Comparison of ENCODE assay signal across 11 cellular contexts in the genomic region with DNA sequence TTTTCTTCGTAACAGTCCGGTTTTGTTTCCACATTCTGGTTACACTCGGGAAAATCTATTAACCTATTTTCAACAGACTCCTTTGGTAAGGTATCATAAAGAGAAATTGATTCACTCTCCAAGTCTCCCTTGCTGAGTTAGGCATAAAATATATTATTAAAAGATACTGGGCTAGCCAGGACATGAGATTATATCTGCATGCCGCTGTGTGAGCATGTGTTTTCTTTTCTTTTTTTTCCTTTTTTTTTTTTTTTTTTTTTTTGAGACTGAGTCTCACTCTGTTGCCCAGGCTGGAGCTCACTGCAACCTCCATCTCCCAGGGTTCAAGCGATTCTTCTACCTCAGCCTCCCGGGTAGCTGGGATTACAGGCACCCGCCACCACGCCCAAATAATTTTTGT.
"Had no signal": no experiment of that assay in that cellular context is flagged by ENCODE, and none has a peak within 500 bp of the region (broad histone marks: within the 10 kb centered on the region; RNA-seq: fewer than 3 reads in every experiment).

No MANE protein-coding gene starts in this region.

- DNase-seq: activated effector memory CD4-positive, alpha-beta T cell treated with Interleukin-2 at 50 U/mL for 16 hours; activated T-cell treated with anti-CD3 and anti-CD28 coated beads, Interleukin-2, amount 50 U/mL, for 1 hour; dermis blood vessel endothelial cell; left ventricle myocardium inferior; mesendoderm; right cardiac atrium; small intestine; thyroid gland; uterus had no signal

- H3K9me3 Mint-ChIP-seq: activated naive CD4-positive, alpha-beta T cell treated with anti-CD3 and anti-CD28 coated beads, Interleukin-2, amount 50 U/mL, for 72 hours had no signal

- H3K27me3 ChIP-seq: thyroid gland, uterus had no signal

- ATAC-seq: activated naive CD4-positive, alpha-beta T cell treated with anti-CD3 and anti-CD28 coated beads, Interleukin-2, amount 50 U/mL, for 72 hours; esophagus mucosa; right cardiac atrium had no signal

- H3K4me3 ChIP-seq: left ventricle myocardium inferior, thyroid gland, uterus had no signal

- H3K36me3 Mint-ChIP-seq: activated naive CD4-positive, alpha-beta T cell treated with anti-CD3 and anti-CD28 coated beads, Interleukin-2, amount 50 U/mL, for 72 hours had no signal

- H3K9me3 ChIP-seq: left ventricle myocardium inferior, thyroid gland, uterus had no signal

- H3K36me3 ChIP-seq: left ventricle myocardium inferior, thyroid gland, uterus had no signal

- H3K4me1 ChIP-seq: left ventricle myocardium inferior, thyroid gland had no signal

- H3K27ac Mint-ChIP-seq: activated naive CD4-positive, alpha-beta T cell treated with anti-CD3 and anti-CD28 coated beads, Interleukin-2, amount 50 U/mL, for 72 hours had no signal

- H3K27ac ChIP-seq: left ventricle myocardium inferior, thyroid gland, uterus had no signal
